ENCODE assay signal across 12 cellular contexts in genomic region chr2:85873679-85874078, GRCh38. TPM values are rescaled to one million over a fixed set of nuclear protein-coding genes. Genes with fewer than 3 reads are reported as not detected.
DNase-seq lines count a peak whose midpoint lies in the region; ATAC-seq and TF ChIP-seq lines count a peak whose summit lies in the region.
"Had no signal": no experiment of that assay in that cellular context is flagged by ENCODE, and none has a peak within 500 bp of the region (broad histone marks: within the 10 kb centered on the region; RNA-seq: fewer than 3 reads in every experiment).

No MANE protein-coding gene starts in this region.

- H3K27me3 ChIP-seq in BJ (ENCODE audit: control insufficient read depth, insufficient read depth, low read length), result no peaks in the 10 kb centered on the region

- peak; percentile 61; the same call in 2 of the 3 replicates for ATAC-seq in SK-N-SH treated with all-trans-retinoic acid at 6 μM for 48 hours
- no peak for ATAC-seq in HG02981 (IDR thresholded peaks at IDR 0.05; ENCODE audit: unreplicated experiment)

- peaks cover 7% of the 10 kb centered on the region for H3K36me3 Mint-ChIP-seq in glutamatergic neuron (ENCODE audit: unreplicated experiment)

- POLR2A ChIA-PET in BJ (lab: Charles Lee), result no interaction called here

- no peak overlapping the region for H3K4me3 ChIP-seq in BJ (ENCODE audit: low read depth, low read length)
- H3K4me3 ChIP-seq in GM12865 (ENCODE audit: low read depth, low read length), result no peak overlapping the region

- H3K4me1 Mint-ChIP-seq in glutamatergic neuron (ENCODE audit: low read depth, unreplicated experiment), result peaks cover 3% of the 10 kb centered on the region

- no peak overlapping the region for H3K4me3 Mint-ChIP-seq in glutamatergic neuron (ENCODE audit: unreplicated experiment)

- TF ChIP-seq CTCF in BJ (IDR thresholded peaks at IDR 0.05; ENCODE audit: insufficient read depth, low read depth, low read length), result peak; percentile 36
- peak; percentile 37 for TF ChIP-seq CTCF in GM12865 (IDR thresholded peaks at IDR 0.05; ENCODE audit: insufficient read depth, low read depth, low read length, missing control alignments)
- peak; percentile 22 for TF ChIP-seq CTCF in glutamatergic neuron (IDR thresholded peaks at IDR 0.05; ENCODE audit: partially characterized antibody, unreplicated experiment)

- CTCF ChIA-PET in BJ (lab: Yijun Ruan, JAX), result interaction anchor here (0.7 to 1.8 kb wide), 5 partner anchors 9 to 116 kb away, joined by 3 to 4 read pairs (median 3); no protein-coding TSS in a partner anchor

- peaks cover 2% of the 10 kb centered on the region for H3K27me3 Mint-ChIP-seq in glutamatergic neuron (ENCODE audit: unreplicated experiment)
- H3K27me3 Mint-ChIP-seq: naive thymus-derived CD8-positive, alpha-beta T cell had no signal

- DNase-seq in BJ (ENCODE audit: low read depth) (no peak), GM12865 (ENCODE audit: low read depth) (no peak), glutamatergic neuron (no peak), T-helper 9 cell (no peak), foreskin melanocyte (no peak), iPS-NIHi11 (ENCODE audit: low spot score) (no peak)
- DNase-seq: dermis blood vessel endothelial cell; GDM1; naive thymus-derived CD8-positive, alpha-beta T cell; stimulated activated naive CD4-positive, alpha-beta T cell treated with Interleukin-2 at 50 U/mL for 16 hours had no signal

- no peaks in the 10 kb centered on the region for H3K9me3 Mint-ChIP-seq in glutamatergic neuron (ENCODE audit: unreplicated experiment)
- H3K9me3 Mint-ChIP-seq: naive thymus-derived CD8-positive, alpha-beta T cell had no signal

- peaks cover 1% of the 10 kb centered on the region; the same call in 1 of the 2 replicates for H3K36me3 ChIP-seq in BJ (ENCODE audit: control insufficient read depth, insufficient read depth, low read length)

- no peak overlapping the region for H3K27ac Mint-ChIP-seq in glutamatergic neuron (ENCODE audit: unreplicated experiment)

TF ChIP-seq in SK-N-SH treated with all-trans-retinoic acid at 6 μM for 48 hours, 23 proteins besides CTCF, POLR2A, EP300 and RAD21:
- TF ChIP-seq CSDC2 (CRISPR knock-in tag; IDR thresholded peaks at IDR 0.05) (no peak), ZNF8 (CRISPR knock-in tag; IDR thresholded peaks at IDR 0.05) (no peak), CREB5 (CRISPR knock-in tag; IDR thresholded peaks at IDR 0.05; ENCODE audit: low read depth) (no peak), PPARA (CRISPR knock-in tag; IDR thresholded peaks at IDR 0.05; ENCODE audit: borderline replicate concordance) (no peak), GLIS3 (CRISPR knock-in tag; IDR thresholded peaks at IDR 0.05) (no peak), SNAI2 (CRISPR knock-in tag; IDR thresholded peaks at IDR 0.05) (no peak), ISL1 (CRISPR knock-in tag; IDR thresholded peaks at IDR 0.05) (no peak)

RNA-seq across cellular contexts. Expression of gene ST3GAL5, which starts 15.1 kb away (rescaled TPM):
- 16.0 and 19.7 TPM in 2 replicates for polyA plus RNA-seq in BJ (2011; rRNA removed)
- polyA minus RNA-seq in BJ (2011; rRNA and poly(A)+ RNA removed), result 9.9 and 10.0 TPM in 2 replicates
- 46.5 TPM for total RNA-seq in glutamatergic neuron (ENCODE audit: unreplicated experiment)
